1 cellular context compared by ENCODE assay signal in the genomic region with DNA sequence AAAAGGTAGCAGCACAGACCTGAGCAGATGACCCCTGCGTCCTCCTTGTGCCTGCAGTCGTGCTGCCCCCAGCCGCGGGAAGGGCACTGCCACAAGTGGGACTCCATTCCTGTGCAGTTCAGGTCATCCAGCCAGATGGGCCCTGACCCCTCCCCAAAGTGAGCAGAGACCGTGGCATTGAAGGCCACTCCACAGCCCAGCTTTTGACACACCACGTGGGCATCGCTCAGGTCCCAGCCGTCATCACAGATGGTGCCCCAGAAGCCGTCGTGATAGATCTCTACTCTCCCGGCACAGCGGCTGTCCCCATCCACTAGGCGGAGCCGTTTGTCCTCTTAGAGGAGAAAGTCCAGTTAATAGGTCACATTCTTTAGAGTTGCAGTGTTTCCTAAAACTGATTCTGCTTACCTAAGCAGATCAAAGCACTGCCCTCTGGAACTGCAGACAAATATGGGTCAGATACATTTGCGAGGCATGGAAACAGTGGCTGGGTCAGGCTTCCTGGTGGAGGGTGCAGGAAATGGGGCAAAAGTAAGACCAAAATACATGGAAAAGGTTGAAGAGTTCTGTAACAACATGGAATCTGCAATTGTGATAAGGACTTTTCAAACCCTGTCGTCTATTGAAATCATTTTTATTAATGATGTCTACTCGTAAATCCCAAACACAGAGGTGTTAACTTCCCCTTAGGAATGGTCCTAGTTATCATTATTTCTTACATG.
TF ChIP-seq lines count a peak whose summit lies in the region.

No MANE protein-coding gene starts in this region.

TF ChIP-seq in HepG2, 621 proteins besides CTCF, POLR2A, EP300 and RAD21 (continued from another document and continues in another):
- TF ChIP-seq, protein P1, sequence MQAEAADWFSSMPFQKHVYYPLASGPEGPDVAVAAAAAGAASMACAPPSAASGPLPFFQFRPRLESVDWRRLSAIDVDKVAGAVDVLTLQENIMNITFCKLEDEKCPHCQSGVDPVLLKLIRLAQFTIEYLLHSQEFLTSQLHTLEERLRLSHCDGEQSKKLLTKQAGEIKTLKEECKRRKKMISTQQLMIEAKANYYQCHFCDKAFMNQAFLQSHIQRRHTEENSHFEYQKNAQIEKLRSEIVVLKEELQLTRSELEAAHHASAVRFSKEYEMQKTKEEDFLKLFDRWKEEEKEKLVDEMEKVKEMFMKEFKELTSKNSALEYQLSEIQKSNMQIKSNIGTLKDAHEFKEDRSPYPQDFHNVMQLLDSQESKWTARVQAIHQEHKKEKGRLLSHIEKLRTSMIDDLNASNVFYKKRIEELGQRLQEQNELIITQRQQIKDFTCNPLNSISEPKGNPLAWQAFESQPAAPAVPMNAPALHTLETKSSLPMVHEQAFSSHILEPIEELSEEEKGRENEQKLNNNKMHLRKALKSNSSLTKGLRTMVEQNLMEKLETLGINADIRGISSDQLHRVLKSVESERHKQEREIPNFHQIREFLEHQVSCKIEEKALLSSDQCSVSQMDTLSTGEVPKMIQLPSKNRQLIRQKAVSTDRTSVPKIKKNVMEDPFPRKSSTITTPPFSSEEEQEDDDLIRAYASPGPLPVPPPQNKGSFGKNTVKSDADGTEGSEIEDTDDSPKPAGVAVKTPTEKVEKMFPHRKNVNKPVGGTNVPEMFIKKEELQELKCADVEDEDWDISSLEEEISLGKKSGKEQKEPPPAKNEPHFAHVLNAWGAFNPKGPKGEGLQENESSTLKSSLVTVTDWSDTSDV (CRISPR knock-in tag; IDR thresholded peaks at IDR 0.05), result no peak
- TF ChIP-seq, protein P2, sequence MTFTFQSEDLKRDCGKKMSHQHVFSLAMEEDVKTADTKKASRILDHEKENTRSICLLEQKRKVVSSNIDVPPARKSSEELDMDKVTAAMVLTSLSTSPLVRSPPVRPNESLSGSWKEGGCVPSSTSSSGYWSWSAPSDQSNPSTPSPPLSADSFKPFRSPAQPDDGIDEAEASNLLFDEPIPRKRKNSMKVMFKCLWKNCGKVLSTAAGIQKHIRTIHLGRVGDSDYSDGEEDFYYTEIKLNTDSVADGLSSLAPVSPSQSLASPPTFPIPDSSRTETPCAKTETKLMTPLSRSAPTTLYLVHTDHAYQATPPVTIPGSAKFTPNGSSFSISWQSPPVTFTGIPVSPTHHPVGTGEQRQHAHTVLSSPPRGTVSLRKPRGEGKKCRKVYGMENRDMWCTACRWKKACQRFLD (CRISPR knock-in tag; IDR thresholded peaks at IDR 0.05; ENCODE audit: borderline replicate concordance), result no peak
- TF ChIP-seq, protein P3, sequence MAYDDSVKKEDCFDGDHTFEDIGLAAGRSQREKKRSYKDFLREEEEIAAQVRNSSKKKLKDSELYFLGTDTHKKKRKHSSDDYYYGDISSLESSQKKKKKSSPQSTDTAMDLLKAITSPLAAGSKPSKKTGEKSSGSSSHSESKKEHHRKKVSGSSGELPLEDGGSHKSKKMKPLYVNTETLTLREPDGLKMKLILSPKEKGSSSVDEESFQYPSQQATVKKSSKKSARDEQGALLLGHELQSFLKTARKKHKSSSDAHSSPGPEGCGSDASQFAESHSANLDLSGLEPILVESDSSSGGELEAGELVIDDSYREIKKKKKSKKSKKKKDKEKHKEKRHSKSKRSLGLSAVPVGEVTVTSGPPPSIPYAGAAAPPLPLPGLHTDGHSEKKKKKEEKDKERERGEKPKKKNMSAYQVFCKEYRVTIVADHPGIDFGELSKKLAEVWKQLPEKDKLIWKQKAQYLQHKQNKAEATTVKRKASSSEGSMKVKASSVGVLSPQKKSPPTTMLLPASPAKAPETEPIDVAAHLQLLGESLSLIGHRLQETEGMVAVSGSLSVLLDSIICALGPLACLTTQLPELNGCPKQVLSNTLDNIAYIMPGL (CRISPR knock-in tag; IDR thresholded peaks at IDR 0.05; ENCODE audit: borderline replicate concordance in 1 of 2, low read depth in 1 of 2), result peak in 1 of 2 experiments; percentile 69; a peak in 1 of 4 replicates
- TF ChIP-seq ZNF350 (CRISPR knock-in tag; IDR thresholded peaks at IDR 0.05; ENCODE audit: borderline replicate concordance, low read depth) (no peak), HMGA1 (CRISPR knock-in tag; conservative IDR thresholded peaks at IDR 0.05) (no peak), NFYB (CRISPR knock-in tag; IDR thresholded peaks at IDR 0.05) (no peak), ZSCAN9 (CRISPR knock-in tag; IDR thresholded peaks at IDR 0.05; ENCODE audit: borderline replicate concordance) (no peak), FOXA3 (CRISPR knock-in tag; IDR thresholded peaks at IDR 0.05) (no peak), GATAD1 (CRISPR knock-in tag; IDR thresholded peaks at IDR 0.05) (no peak), ZNF225 (CRISPR knock-in tag; IDR thresholded peaks at IDR 0.05) (no peak), ZNF160 (CRISPR knock-in tag; IDR thresholded peaks at IDR 0.05) (no peak), ZNF569 (CRISPR knock-in tag; IDR thresholded peaks at IDR 0.05; ENCODE audit: borderline replicate concordance) (no peak), ZNF724P (CRISPR knock-in tag; IDR thresholded peaks at IDR 0.05; ENCODE audit: borderline replicate concordance) (no peak), MXD4 (CRISPR knock-in tag; IDR thresholded peaks at IDR 0.05) (no peak), FOXK2 (IDR thresholded peaks at IDR 0.05) (no peak), NFYC (CRISPR knock-in tag; IDR thresholded peaks at IDR 0.05) (no peak), MED8 (CRISPR knock-in tag; IDR thresholded peaks at IDR 0.05; ENCODE audit: insufficient replicate concordance) (no peak), ZNF496 (CRISPR knock-in tag; IDR thresholded peaks at IDR 0.05; ENCODE audit: insufficient replicate concordance) (no peak), ZNF788 (CRISPR knock-in tag; IDR thresholded peaks at IDR 0.05; ENCODE audit: borderline replicate concordance) (peak; percentile 34; the same call in 1 of the 2 replicates), ZFX (CRISPR knock-in tag; IDR thresholded peaks at IDR 0.05; ENCODE audit: low read depth) (no peak), ZNF256 (CRISPR knock-in tag; conservative IDR thresholded peaks at IDR 0.05) (no peak), NFE2L2 (IDR thresholded peaks at IDR 0.05; ENCODE audit: low read length) (no peak; the same call in 1 of the 2 replicates), ZNF879 (CRISPR knock-in tag; IDR thresholded peaks at IDR 0.05) (no peak), FOXA1 (IDR thresholded peaks at IDR 0.05) (no peak), FOXA1 (CRISPR knock-in tag; IDR thresholded peaks at IDR 0.05) (no peak), NR2F6 (IDR thresholded peaks at IDR 0.05) (peak; percentile 34; the same call in 1 of the 2 replicates), NR2F6 (CRISPR knock-in tag; IDR thresholded peaks at IDR 0.05) (peak; percentile 29; the same call in 1 of the 2 replicates), SP1 (IDR thresholded peaks at IDR 0.05) (no peak), SP1 (CRISPR knock-in tag; IDR thresholded peaks at IDR 0.05) (no peak), PPARG (CRISPR knock-in tag; conservative IDR thresholded peaks at IDR 0.05) (peak; percentile 73), GFI1 (CRISPR knock-in tag; IDR thresholded peaks at IDR 0.05; ENCODE audit: borderline replicate concordance) (no peak), CEBPG (CRISPR knock-in tag; IDR thresholded peaks at IDR 0.05) (no peak), PAX8 (CRISPR knock-in tag; IDR thresholded peaks at IDR 0.05; ENCODE audit: borderline replicate concordance) (no peak), TOPORS (CRISPR knock-in tag; IDR thresholded peaks at IDR 0.05) (no peak)
- TF ChIP-seq, protein P4, sequence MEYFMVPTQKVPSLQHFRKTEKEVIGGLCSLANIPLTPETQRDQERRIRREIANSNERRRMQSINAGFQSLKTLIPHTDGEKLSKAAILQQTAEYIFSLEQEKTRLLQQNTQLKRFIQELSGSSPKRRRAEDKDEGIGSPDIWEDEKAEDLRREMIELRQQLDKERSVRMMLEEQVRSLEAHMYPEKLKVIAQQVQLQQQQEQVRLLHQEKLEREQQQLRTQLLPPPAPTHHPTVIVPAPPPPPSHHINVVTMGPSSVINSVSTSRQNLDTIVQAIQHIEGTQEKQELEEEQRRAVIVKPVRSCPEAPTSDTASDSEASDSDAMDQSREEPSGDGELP (IDR thresholded peaks at IDR 0.05; ENCODE audit: borderline replicate concordance, low read depth), result no peak
- TF ChIP-seq, protein P5, sequence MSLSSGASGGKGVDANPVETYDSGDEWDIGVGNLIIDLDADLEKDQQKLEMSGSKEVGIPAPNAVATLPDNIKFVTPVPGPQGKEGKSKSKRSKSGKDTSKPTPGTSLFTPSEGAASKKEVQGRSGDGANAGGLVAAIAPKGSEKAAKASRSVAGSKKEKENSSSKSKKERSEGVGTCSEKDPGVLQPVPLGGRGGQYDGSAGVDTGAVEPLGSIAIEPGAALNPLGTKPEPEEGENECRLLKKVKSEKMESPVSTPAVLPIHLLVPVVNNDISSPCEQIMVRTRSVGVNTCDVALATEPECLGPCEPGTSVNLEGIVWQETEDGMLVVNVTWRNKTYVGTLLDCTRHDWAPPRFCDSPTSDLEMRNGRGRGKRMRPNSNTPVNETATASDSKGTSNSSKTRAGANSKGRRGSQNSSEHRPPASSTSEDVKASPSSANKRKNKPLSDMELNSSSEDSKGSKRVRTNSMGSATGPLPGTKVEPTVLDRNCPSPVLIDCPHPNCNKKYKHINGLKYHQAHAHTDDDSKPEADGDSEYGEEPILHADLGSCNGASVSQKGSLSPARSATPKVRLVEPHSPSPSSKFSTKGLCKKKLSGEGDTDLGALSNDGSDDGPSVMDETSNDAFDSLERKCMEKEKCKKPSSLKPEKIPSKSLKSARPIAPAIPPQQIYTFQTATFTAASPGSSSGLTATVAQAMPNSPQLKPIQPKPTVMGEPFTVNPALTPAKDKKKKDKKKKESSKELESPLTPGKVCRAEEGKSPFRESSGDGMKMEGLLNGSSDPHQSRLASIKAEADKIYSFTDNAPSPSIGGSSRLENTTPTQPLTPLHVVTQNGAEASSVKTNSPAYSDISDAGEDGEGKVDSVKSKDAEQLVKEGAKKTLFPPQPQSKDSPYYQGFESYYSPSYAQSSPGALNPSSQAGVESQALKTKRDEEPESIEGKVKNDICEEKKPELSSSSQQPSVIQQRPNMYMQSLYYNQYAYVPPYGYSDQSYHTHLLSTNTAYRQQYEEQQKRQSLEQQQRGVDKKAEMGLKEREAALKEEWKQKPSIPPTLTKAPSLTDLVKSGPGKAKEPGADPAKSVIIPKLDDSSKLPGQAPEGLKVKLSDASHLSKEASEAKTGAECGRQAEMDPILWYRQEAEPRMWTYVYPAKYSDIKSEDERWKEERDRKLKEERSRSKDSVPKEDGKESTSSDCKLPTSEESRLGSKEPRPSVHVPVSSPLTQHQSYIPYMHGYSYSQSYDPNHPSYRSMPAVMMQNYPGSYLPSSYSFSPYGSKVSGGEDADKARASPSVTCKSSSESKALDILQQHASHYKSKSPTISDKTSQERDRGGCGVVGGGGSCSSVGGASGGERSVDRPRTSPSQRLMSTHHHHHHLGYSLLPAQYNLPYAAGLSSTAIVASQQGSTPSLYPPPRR (CRISPR knock-in tag; IDR thresholded peaks at IDR 0.05; ENCODE audit: borderline replicate concordance), result no peak
- TF ChIP-seq, protein P6, sequence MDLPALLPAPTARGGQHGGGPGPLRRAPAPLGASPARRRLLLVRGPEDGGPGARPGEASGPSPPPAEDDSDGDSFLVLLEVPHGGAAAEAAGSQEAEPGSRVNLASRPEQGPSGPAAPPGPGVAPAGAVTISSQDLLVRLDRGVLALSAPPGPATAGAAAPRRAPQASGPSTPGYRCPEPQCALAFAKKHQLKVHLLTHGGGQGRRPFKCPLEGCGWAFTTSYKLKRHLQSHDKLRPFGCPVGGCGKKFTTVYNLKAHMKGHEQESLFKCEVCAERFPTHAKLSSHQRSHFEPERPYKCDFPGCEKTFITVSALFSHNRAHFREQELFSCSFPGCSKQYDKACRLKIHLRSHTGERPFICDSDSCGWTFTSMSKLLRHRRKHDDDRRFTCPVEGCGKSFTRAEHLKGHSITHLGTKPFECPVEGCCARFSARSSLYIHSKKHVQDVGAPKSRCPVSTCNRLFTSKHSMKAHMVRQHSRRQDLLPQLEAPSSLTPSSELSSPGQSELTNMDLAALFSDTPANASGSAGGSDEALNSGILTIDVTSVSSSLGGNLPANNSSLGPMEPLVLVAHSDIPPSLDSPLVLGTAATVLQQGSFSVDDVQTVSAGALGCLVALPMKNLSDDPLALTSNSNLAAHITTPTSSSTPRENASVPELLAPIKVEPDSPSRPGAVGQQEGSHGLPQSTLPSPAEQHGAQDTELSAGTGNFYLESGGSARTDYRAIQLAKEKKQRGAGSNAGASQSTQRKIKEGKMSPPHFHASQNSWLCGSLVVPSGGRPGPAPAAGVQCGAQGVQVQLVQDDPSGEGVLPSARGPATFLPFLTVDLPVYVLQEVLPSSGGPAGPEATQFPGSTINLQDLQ (CRISPR knock-in tag; IDR thresholded peaks at IDR 0.05), result no peak
- TF ChIP-seq, protein P7, sequence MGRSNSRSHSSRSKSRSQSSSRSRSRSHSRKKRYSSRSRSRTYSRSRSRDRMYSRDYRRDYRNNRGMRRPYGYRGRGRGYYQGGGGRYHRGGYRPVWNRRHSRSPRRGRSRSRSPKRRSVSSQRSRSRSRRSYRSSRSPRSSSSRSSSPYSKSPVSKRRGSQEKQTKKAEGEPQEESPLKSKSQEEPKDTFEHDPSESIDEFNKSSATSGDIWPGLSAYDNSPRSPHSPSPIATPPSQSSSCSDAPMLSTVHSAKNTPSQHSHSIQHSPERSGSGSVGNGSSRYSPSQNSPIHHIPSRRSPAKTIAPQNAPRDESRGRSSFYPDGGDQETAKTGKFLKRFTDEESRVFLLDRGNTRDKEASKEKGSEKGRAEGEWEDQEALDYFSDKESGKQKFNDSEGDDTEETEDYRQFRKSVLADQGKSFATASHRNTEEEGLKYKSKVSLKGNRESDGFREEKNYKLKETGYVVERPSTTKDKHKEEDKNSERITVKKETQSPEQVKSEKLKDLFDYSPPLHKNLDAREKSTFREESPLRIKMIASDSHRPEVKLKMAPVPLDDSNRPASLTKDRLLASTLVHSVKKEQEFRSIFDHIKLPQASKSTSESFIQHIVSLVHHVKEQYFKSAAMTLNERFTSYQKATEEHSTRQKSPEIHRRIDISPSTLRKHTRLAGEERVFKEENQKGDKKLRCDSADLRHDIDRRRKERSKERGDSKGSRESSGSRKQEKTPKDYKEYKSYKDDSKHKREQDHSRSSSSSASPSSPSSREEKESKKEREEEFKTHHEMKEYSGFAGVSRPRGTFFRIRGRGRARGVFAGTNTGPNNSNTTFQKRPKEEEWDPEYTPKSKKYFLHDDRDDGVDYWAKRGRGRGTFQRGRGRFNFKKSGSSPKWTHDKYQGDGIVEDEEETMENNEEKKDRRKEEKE (IDR thresholded peaks at IDR 0.05), result no peak
- TF ChIP-seq, protein P8, sequence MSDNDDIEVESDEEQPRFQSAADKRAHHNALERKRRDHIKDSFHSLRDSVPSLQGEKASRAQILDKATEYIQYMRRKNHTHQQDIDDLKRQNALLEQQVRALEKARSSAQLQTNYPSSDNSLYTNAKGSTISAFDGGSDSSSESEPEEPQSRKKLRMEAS (IDR thresholded peaks at IDR 0.05), result 0 out of 2 replicates have a peak, but pooled peaks have one; percentile 27
- TF ChIP-seq, protein P9, sequence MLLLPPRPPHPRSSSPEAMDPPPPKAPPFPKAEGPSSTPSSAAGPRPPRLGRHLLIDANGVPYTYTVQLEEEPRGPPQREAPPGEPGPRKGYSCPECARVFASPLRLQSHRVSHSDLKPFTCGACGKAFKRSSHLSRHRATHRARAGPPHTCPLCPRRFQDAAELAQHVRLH (CRISPR knock-in tag; IDR thresholded peaks at IDR 0.05; ENCODE audit: borderline replicate concordance, low read depth), result no peak
- TF ChIP-seq, protein P10, sequence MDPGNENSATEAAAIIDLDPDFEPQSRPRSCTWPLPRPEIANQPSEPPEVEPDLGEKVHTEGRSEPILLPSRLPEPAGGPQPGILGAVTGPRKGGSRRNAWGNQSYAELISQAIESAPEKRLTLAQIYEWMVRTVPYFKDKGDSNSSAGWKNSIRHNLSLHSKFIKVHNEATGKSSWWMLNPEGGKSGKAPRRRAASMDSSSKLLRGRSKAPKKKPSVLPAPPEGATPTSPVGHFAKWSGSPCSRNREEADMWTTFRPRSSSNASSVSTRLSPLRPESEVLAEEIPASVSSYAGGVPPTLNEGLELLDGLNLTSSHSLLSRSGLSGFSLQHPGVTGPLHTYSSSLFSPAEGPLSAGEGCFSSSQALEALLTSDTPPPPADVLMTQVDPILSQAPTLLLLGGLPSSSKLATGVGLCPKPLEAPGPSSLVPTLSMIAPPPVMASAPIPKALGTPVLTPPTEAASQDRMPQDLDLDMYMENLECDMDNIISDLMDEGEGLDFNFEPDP (CRISPR knock-in tag; conservative IDR thresholded peaks at IDR 0.05), result no peak
